8 cellular contexts compared by ENCODE assay signal in the genomic region with DNA sequence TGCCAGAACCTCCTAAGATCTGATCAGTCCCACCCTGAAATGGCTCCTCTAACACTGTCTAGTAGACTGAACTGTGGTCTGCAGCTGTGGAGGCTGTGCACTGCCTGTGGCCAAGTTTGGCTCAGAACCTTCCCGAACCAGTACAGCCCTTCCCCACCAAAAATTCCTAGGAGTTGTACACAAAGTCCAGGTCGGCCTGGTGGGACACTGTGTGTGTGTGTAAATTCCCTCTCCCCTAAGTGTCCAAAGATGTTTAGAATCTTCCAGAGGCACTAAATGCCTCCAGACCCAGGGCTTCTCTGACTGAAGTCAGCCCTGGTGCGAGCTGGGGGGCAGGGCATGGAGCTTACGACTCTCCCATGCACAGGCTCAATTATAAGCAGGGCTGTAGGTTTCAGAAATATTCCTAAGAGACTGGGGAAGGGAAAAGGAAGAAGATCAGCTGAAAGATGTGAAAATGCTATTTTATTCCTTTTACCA.
DNase-seq lines count a peak whose midpoint lies in the region; ATAC-seq and TF ChIP-seq lines count a peak whose summit lies in the region.

No MANE protein-coding gene starts in this region.

- H3K4me3 ChIP-seq in SJCRH30 (peak overlapping the region; percentile 14), gastroesophageal sphincter (no peak overlapping the region), sigmoid colon (no peak overlapping the region)

- H3K4me1 ChIP-seq in SJCRH30 (peaks cover 43% of the 10 kb centered on the region), gastroesophageal sphincter (peaks cover 0 to 67% (median 19%) of the 10 kb centered on the region in 3 donors), sigmoid colon (peaks cover 5 to 56% (median 48%) of the 10 kb centered on the region in 4 donors)

- H3K36me3 ChIP-seq in SJCRH30 (no peaks in the 10 kb centered on the region), gastroesophageal sphincter (no peaks in the 10 kb centered on the region), sigmoid colon (no peaks in the 10 kb centered on the region)

- H3K27ac ChIP-seq in SJCRH30, result peak overlapping the region; percentile 97
- peak overlapping the region; percentile 83 to 94 (median 86) for H3K27ac ChIP-seq in gastroesophageal sphincter
- H3K27ac ChIP-seq in sigmoid colon, result peak overlapping the region; percentile 79 to 91 (median 83)

- TF ChIP-seq POLR2A in gastroesophageal sphincter (IDR thresholded peaks at IDR 0.05) (no peak), sigmoid colon (IDR thresholded peaks at IDR 0.05) (no peak)

- TF ChIP-seq CTCF in gastroesophageal sphincter (IDR thresholded peaks at IDR 0.05) (no peak), sigmoid colon (IDR thresholded peaks at IDR 0.05) (no peak)

- H3K27me3 ChIP-seq in SJCRH30 (no peaks in the 10 kb centered on the region), gastroesophageal sphincter (no peaks in the 10 kb centered on the region), sigmoid colon (no peaks in the 10 kb centered on the region)

- H3K9me3 ChIP-seq in SJCRH30 (replicated peaks), result peaks cover 4% of the 10 kb centered on the region
- no peaks in the 10 kb centered on the region for H3K9me3 ChIP-seq in gastroesophageal sphincter
- no peaks in the 10 kb centered on the region for H3K9me3 ChIP-seq in sigmoid colon

- intact Hi-C loops in sigmoid colon (cut with DNase I), result loop anchor here (1.0 to 10.0 kb wide), 3 partner anchors 107 to 516 kb away; a partner anchor contains a TSS
- intact Hi-C loops in posterior cingulate gyrus (cut with DNase I), result no loop called here

- WGBS in gastroesophageal sphincter (ENCODE audit: low coverage in 1 of 2), 2 donors, result 0% methylated on average over 1 of the region's 4 CpGs; no CpG with 5 or more reads in 1 of the 2 donors
- 75 to 86% methylated on average over 4 of the region's 4 CpGs for WGBS in sigmoid colon, 2 donors

- no peak for ATAC-seq in gastroesophageal sphincter
- no peak for ATAC-seq in HG03457 (IDR thresholded peaks at IDR 0.05; ENCODE audit: unreplicated experiment)

- DNase-seq in ELR (ENCODE audit: low read depth) (peak; percentile 26), SJCRH30 (peak; percentile 34 to 78), sigmoid colon (no peak), NCI-H1105 treated with DMSO at 0.1 percent for 48 hours (lab: John Stamatoyannopoulos, UW) (no peak), NCI-H446 treated with DMSO at 0.1 percent for 48 hours (lab: John Stamatoyannopoulos, UW) (no peak), posterior cingulate gyrus (no peak)

- TF ChIP-seq EP300 in gastroesophageal sphincter (IDR thresholded peaks at IDR 0.05), result no peak
- TF ChIP-seq EP300 in sigmoid colon (IDR thresholded peaks at IDR 0.05), result no peak

Comparison
In these comparisons a context has a peak if more than half of its experiments do, and no peak if none do; other contexts are left out.
1. DNase-seq: peak in ELR (single experiment) and SJCRH30 (2 of 2); none in sigmoid colon (single experiment), NCI-H1105 treated with DMSO at 0.1 percent for 48 hours (single experiment), NCI-H446 treated with DMSO at 0.1 percent for 48 hours (single experiment) and posterior cingulate gyrus (0 of 10).
2. Peak in every context shown above with its lines, with median percentiles within 50 percentile points of each other: H3K27ac ChIP-seq.